ENCODE assay signal across 23 cellular contexts in the genomic region with DNA sequence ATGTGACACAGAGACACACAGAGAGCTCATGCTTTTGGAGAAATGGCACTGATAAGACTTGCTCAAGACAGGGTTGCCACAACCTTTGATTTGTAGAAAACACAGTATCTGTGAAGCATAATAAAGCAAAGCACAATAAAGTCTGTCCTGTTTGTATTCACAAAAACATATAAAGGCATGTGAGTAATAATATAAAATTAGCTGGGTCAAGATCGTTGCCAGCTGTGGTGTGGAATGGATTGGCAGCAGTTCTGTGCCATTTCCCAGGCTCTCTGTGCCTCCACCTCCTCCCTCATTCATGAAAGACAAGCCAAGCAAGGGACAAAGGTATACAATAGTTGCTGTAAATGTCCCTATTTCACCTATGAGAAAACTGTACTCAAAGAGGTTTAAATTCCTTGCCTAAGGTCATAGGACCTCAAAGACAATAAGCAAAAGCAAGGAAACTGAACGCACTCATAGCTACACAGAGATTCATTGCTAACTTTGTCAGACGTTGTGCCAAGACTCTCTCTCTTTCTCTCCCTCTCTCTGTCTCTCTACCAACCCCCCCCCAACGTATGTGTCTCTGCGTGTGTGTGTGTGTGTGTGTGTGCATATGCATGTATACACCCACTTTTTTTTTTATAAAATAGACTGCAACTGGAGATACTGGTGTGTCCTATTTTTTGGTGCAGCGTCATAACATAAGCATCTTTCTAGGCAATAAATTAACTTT. TPM values are rescaled to one million over a fixed set of nuclear protein-coding genes. Genes with fewer than 3 reads are reported as not detected.
A peak's percentile ranks its signal among the peaks of the same experiment; 100 is the strongest.
DNase-seq lines count a peak whose midpoint lies in the region; ATAC-seq, FAIRE-seq and TF ChIP-seq lines count a peak whose summit lies in the region.
"Had no signal": no experiment of that assay in that cellular context is flagged by ENCODE, and none has a peak within 500 bp of the region (broad histone marks: within the 10 kb centered on the region; RNA-seq: fewer than 3 reads in every experiment).

No MANE protein-coding gene starts in this region.

- no peaks in the 10 kb centered on the region for H3K9me3 ChIP-seq in endothelial cell of umbilical vein (replicated peaks; ENCODE audit: control insufficient read depth, insufficient read depth, low read length)
- H3K9me3 ChIP-seq in osteoblast (ENCODE audit: low read depth, low read length), result no peaks in the 10 kb centered on the region
- H3K9me3 ChIP-seq in SJCRH30 (replicated peaks), result no peaks in the 10 kb centered on the region
- H3K9me3 ChIP-seq in PC-9 (ENCODE audit: insufficient read depth, low read depth), result no peaks in the 10 kb centered on the region; the same call in 1 of the 2 replicates
- H3K9me3 ChIP-seq: suprapubic skin had no signal

- TF ChIP-seq CTCF in RWPE1 (conservative IDR thresholded peaks at IDR 0.05; ENCODE audit: low read depth), result no peak
- no peak for TF ChIP-seq CTCF in endothelial cell of umbilical vein (IDR thresholded peaks at IDR 0.05; ENCODE audit: extremely low read depth in 1 of 2, insufficient read depth in 1 of 2, low read depth in 1 of 2, low read length in 2 of 2)
- TF ChIP-seq CTCF in osteoblast (IDR thresholded peaks at IDR 0.05; ENCODE audit: extremely low read depth, low read depth, low read length), result no peak
- TF ChIP-seq CTCF in type B pancreatic cell (conservative IDR thresholded peaks at IDR 0.05), result no peak
- no peak for TF ChIP-seq CTCF in PC-9 (conservative IDR thresholded peaks at IDR 0.05)

- H3K36me3 ChIP-seq in endothelial cell of umbilical vein (ENCODE audit: control insufficient read depth in 2 of 2, extremely low read depth in 1 of 2, insufficient read depth in 2 of 2, low read length in 2 of 2), result no peaks in the 10 kb centered on the region
- no peaks in the 10 kb centered on the region for H3K36me3 ChIP-seq in osteoblast (ENCODE audit: insufficient read depth, low read length)
- no peaks in the 10 kb centered on the region for H3K36me3 ChIP-seq in SJCRH30
- H3K36me3 ChIP-seq in PC-9 (ENCODE audit: low read depth), result no peaks in the 10 kb centered on the region
- H3K36me3 ChIP-seq: neural progenitor cell, suprapubic skin had no signal

- H3K9me1 ChIP-seq in endothelial cell of umbilical vein (replicated peaks; ENCODE audit: control insufficient read depth, extremely low read depth, insufficient read depth, low read length), result no peaks in the 10 kb centered on the region

- no peaks in the 10 kb centered on the region for H3K27me3 Mint-ChIP-seq in type B pancreatic cell
- H3K27me3 Mint-ChIP-seq: activated CD4-positive, alpha-beta T cell treated with anti-CD3 and anti-CD28 coated beads for 36 hours had no signal

- dilution Hi-C loops in endothelial cell of umbilical vein (cut with MboI; ENCODE audit: extremely low pct_ligation_motif_present, low sequenced_read_pairs), result no loop called here

- TF ChIP-seq POLR2A in endothelial cell of umbilical vein (IDR thresholded peaks at IDR 0.05; ENCODE audit: low read depth, low read length), result no peak

- peaks cover 23% of the 10 kb centered on the region; the same call in 1 of the 2 replicates for H3F3A ChIP-seq in PC-9 (ENCODE audit: insufficient read depth, low read depth)

- DNase-seq in RWPE1 (ENCODE audit: low spot score) (no peak), endothelial cell of umbilical vein (ENCODE audit: low read depth, low spot score) (peak; percentile 33), osteoblast (ENCODE audit: insufficient read length, low spot score, missing footprints) (peak; percentile 92), type B pancreatic cell (ENCODE audit: extremely low spot score, unreplicated experiment) (no peak), SJCRH30 (no peak), PC-9 (no peak)
- DNase-seq: activated CD4-positive, alpha-beta T cell treated with anti-CD3 and anti-CD28 coated beads for 36 hours; activated CD8-positive, alpha-beta memory T cell treated with anti-CD3 and anti-CD28 coated beads, Interleukin-2, amount 10 ng/mL, durations not matched to agents 7 days and 5 days; activated naive CD8-positive, alpha-beta T cell treated with anti-CD3 and anti-CD28 coated beads, Interleukin-2, amount 10 ng/mL, durations not matched to agents 7 days and 5 days; AML-193; effector memory CD4-positive, alpha-beta T cell; EL; KG1; kidney; NCI-H187 treated with DMSO at 0.1 percent for 48 hours; NK-92 treated with Interleukin-12 subunit alpha and Interleukin-12 subunit beta, amount 100 ng/mL, for 24 hours; stimulated activated CD4-positive, alpha-beta T cell treated with anti-CD3 and anti-CD28 coated beads, Interleukin-12 subunit alpha, Interleukin-12 subunit beta, amount 100 ng/mL, for 4 hours; stimulated activated CD8-positive, alpha-beta memory T cell treated with anti-CD3 and anti-CD28 coated beads, Interleukin-4, amount 100 ng/mL, for 48 hours; SW 1271 had no signal

- H3K4me2 ChIP-seq in endothelial cell of umbilical vein (ENCODE audit: insufficient read depth, low read length) (no peak overlapping the region), osteoblast (ENCODE audit: insufficient read depth, low read length) (no peak overlapping the region), PC-9 (no peak overlapping the region)
- H3K4me2 ChIP-seq: neural progenitor cell had no signal

- peak overlapping the region; percentile 25 for H3K27ac Mint-ChIP-seq in type B pancreatic cell
- H3K27ac Mint-ChIP-seq: activated CD4-positive, alpha-beta T cell treated with anti-CD3 and anti-CD28 coated beads for 36 hours; activated CD8-positive, alpha-beta memory T cell treated with anti-CD3 and anti-CD28 coated beads, Interleukin-2, amount 10 ng/mL, durations not matched to agents 7 days and 5 days; activated naive CD8-positive, alpha-beta T cell treated with anti-CD3 and anti-CD28 coated beads, Interleukin-2, amount 10 ng/mL, durations not matched to agents 7 days and 5 days; activated T-helper 2 cell treated with anti-CD3 and anti-CD28 coated beads, Interferon-gamma antibody, Interleukin-2, Interleukin-4, amounts not matched to agents 10 μg/mL and 5 μg/mL and 100 μg/mL, durations not matched to agents 14 hours and 24 hours and 36 hours; neural progenitor cell had no signal

- CTCF ChIA-PET in RWPE1 (lab: Yijun Ruan, JAX) (interaction anchor here (0.5 to 1.2 kb wide), 7 partner anchors 13 to 1880 kb away, joined by 3 to 7 read pairs (median 4); no protein-coding TSS in a partner anchor), endothelial cell of umbilical vein (lab: Charles Lee) (interaction anchor here (0.6 to 2.5 kb wide), 6 partner anchors 11 to 168 kb away, joined by 3 to 9 read pairs (median 4); no protein-coding TSS in a partner anchor), PC-9 (lab: Charles Lee) (interaction anchor here (0.8 kb wide), 1 partner anchor 11 kb away, joined by 4 read pairs; no protein-coding TSS in a partner anchor)

- POLR2A ChIA-PET in RWPE1 (lab: Yijun Ruan, JAX; ENCODE audit: low non-redundant PET) (interaction anchor here (0.6 to 1.0 kb wide), 3 partner anchors 25 to 225 kb away, joined by 4 to 6 read pairs (median 6); no protein-coding TSS in a partner anchor), endothelial cell of umbilical vein (lab: Charles Lee) (no interaction called here), PC-9 (lab: Charles Lee; ENCODE audit: unreplicated experiment) (no interaction called here)

- peaks cover 2% of the 10 kb centered on the region for H3K79me2 ChIP-seq in endothelial cell of umbilical vein (ENCODE audit: control insufficient read depth, insufficient read depth, low read length)
- H3K79me2 ChIP-seq in osteoblast (ENCODE audit: insufficient read depth, low read length), result peaks cover 97% of the 10 kb centered on the region
- no peaks in the 10 kb centered on the region; the same call in 1 of the 2 replicates for H3K79me2 ChIP-seq in PC-9 (ENCODE audit: low read depth)

- peaks cover 4% of the 10 kb centered on the region for H3K36me3 Mint-ChIP-seq in type B pancreatic cell
- H3K36me3 Mint-ChIP-seq: activated CD8-positive, alpha-beta memory T cell treated with anti-CD3 and anti-CD28 coated beads, Interleukin-2, amount 10 ng/mL, durations not matched to agents 7 days and 5 days; activated naive CD8-positive, alpha-beta T cell treated with anti-CD3 and anti-CD28 coated beads, Interleukin-2, amount 10 ng/mL, durations not matched to agents 7 days and 5 days had no signal

- H3K27ac ChIP-seq in RWPE1, result peak overlapping the region; percentile 96; the same call in 1 of the 2 replicates
- no peak overlapping the region for H3K27ac ChIP-seq in endothelial cell of umbilical vein (ENCODE audit: insufficient read depth, low read depth, low read length)
- peak overlapping the region; percentile 36 for H3K27ac ChIP-seq in osteoblast (ENCODE audit: low read depth, low read length)
- H3K27ac ChIP-seq in SJCRH30, result no peak overlapping the region
- no peak overlapping the region for H3K27ac ChIP-seq in PC-9
- H3K27ac ChIP-seq: neural progenitor cell, suprapubic skin had no signal

- intact Hi-C loops in endothelial cell of umbilical vein (cut with micrococcal nuclease) (no loop called here), PC-9 (cut with micrococcal nuclease; ENCODE audit: unreplicated experiment) (loop anchor here (5.0 kb wide), 1 partner anchor 41 kb away; no protein-coding TSS in a partner anchor)

- ATAC-seq in GM18858 (IDR thresholded peaks at IDR 0.05; ENCODE audit: unreplicated experiment), result no peak
- ATAC-seq: activated CD4-positive, alpha-beta T cell treated with anti-CD3 and anti-CD28 coated beads for 36 hours; activated CD8-positive, alpha-beta memory T cell treated with anti-CD3 and anti-CD28 coated beads, Interleukin-2, amount 10 ng/mL, durations not matched to agents 7 days and 5 days had no signal

- H3K9me3 Mint-ChIP-seq in type B pancreatic cell, result no peaks in the 10 kb centered on the region
- H3K9me3 Mint-ChIP-seq: activated naive CD8-positive, alpha-beta T cell treated with anti-CD3 and anti-CD28 coated beads, Interleukin-2, amount 10 ng/mL, durations not matched to agents 7 days and 5 days; activated T-helper 2 cell treated with anti-CD3 and anti-CD28 coated beads, Interferon-gamma antibody, Interleukin-2, Interleukin-4, amounts not matched to agents 10 μg/mL and 5 μg/mL and 100 μg/mL, durations not matched to agents 14 hours and 24 hours and 36 hours; neural progenitor cell had no signal

- FAIRE-seq in endothelial cell of umbilical vein (lab: Jason Lieb, UNC), result no peak
- FAIRE-seq: kidney had no signal

- no peak overlapping the region for H3K4me3 ChIP-seq in endothelial cell of umbilical vein (replicated peaks in 1 of 3; ENCODE audit: insufficient read depth in 1 of 3, low read depth in 1 of 3, low read length in 3 of 3)
- no peak overlapping the region for H3K4me3 ChIP-seq in osteoblast (ENCODE audit: insufficient read depth, low read length)
- H3K4me3 ChIP-seq in SJCRH30, result no peak overlapping the region
- H3K4me3 ChIP-seq in PC-9, result no peak overlapping the region
- H3K4me3 ChIP-seq: neural progenitor cell, suprapubic skin had no signal

- H3K4me3 Mint-ChIP-seq in type B pancreatic cell, result no peak overlapping the region
- H3K4me3 Mint-ChIP-seq: activated CD4-positive, alpha-beta T cell treated with anti-CD3 and anti-CD28 coated beads for 36 hours; activated CD8-positive, alpha-beta memory T cell treated with anti-CD3 and anti-CD28 coated beads, Interleukin-2, amount 10 ng/mL, durations not matched to agents 7 days and 5 days; activated naive CD8-positive, alpha-beta T cell treated with anti-CD3 and anti-CD28 coated beads, Interleukin-2, amount 10 ng/mL, durations not matched to agents 7 days and 5 days; neural progenitor cell had no signal

- H3K27me3 ChIP-seq in endothelial cell of umbilical vein (ENCODE audit: control insufficient read depth in 2 of 2, insufficient read depth in 2 of 2, low read length in 2 of 2) (no peaks in the 10 kb centered on the region), osteoblast (ENCODE audit: insufficient read depth, low read length) (no peaks in the 10 kb centered on the region), SJCRH30 (no peaks in the 10 kb centered on the region), PC-9 (ENCODE audit: insufficient read depth, low read depth) (no peaks in the 10 kb centered on the region)
- H3K27me3 ChIP-seq: neural progenitor cell, suprapubic skin had no signal

- H3K9ac ChIP-seq in endothelial cell of umbilical vein (replicated peaks; ENCODE audit: extremely low read depth, insufficient read depth, low read length), result no peak overlapping the region
- H3K9ac ChIP-seq: neural progenitor cell had no signal

- H2AFZ ChIP-seq in endothelial cell of umbilical vein (ENCODE audit: low read depth, low read length), result no peak overlapping the region
- no peak overlapping the region for H2AFZ ChIP-seq in osteoblast (ENCODE audit: low read length)
- H2AFZ ChIP-seq in PC-9, result no peak overlapping the region
- H2AFZ ChIP-seq: neural progenitor cell had no signal

- H4K20me1 ChIP-seq in endothelial cell of umbilical vein (replicated peaks; ENCODE audit: control insufficient read depth, extremely low read depth, insufficient read depth, low read length), result no peaks in the 10 kb centered on the region
- peaks cover 69% of the 10 kb centered on the region for H4K20me1 ChIP-seq in osteoblast (ENCODE audit: insufficient read depth, low read length)
- no peaks in the 10 kb centered on the region for H4K20me1 ChIP-seq in PC-9 (ENCODE audit: insufficient read depth)

- H3K4me1 ChIP-seq in endothelial cell of umbilical vein (ENCODE audit: control insufficient read depth, extremely low read depth, insufficient read depth, low read length) (peaks cover 12% of the 10 kb centered on the region), osteoblast (ENCODE audit: insufficient read depth, low read length) (peaks cover 31% of the 10 kb centered on the region), SJCRH30 (peaks cover 22% of the 10 kb centered on the region), PC-9 (replicated peaks; ENCODE audit: insufficient read depth) (peaks cover 29% of the 10 kb centered on the region)

- no peaks in the 10 kb centered on the region for H3K9me2 ChIP-seq in PC-9 (ENCODE audit: insufficient read depth)

- peaks cover 42% of the 10 kb centered on the region for H3K4me1 Mint-ChIP-seq in type B pancreatic cell (ENCODE audit: unreplicated experiment)
- H3K4me1 Mint-ChIP-seq: activated CD4-positive, alpha-beta T cell treated with anti-CD3 and anti-CD28 coated beads for 36 hours; activated CD8-positive, alpha-beta memory T cell treated with anti-CD3 and anti-CD28 coated beads, Interleukin-2, amount 10 ng/mL, durations not matched to agents 7 days and 5 days; activated naive CD8-positive, alpha-beta T cell treated with anti-CD3 and anti-CD28 coated beads, Interleukin-2, amount 10 ng/mL, durations not matched to agents 7 days and 5 days had no signal

- no TSS peak for BruUV-seq in endothelial cell of umbilical vein (replicated peaks; lab: Mats Ljungman, UMichigan)
- BruUV-seq in PC-9 (replicated peaks; lab: Mats Ljungman, UMichigan), result no TSS peak

RNA-seq across cellular contexts. Expression of a gene that starts 31.8 kb away (rescaled TPM):
- total RNA-seq in endothelial cell of umbilical vein, result 10.0 and 11.5 TPM in 2 replicates
- polyA plus RNA-seq in endothelial cell of umbilical vein, result 5.5 and 6.0 TPM in 2 replicates
- 5.4 and 5.5 TPM in 2 replicates for polyA plus RNA-seq in endothelial cell of umbilical vein (2011; cell fraction: cytosol; rRNA removed)
- polyA plus RNA-seq in endothelial cell of umbilical vein (2011; cell fraction: nucleus; rRNA removed), result 4.6 TPM in 2 replicates
- 6.2 and 6.4 TPM in 2 replicates for polyA plus RNA-seq in endothelial cell of umbilical vein (2012)
- polyA minus RNA-seq in endothelial cell of umbilical vein, result 11.7 and 12.7 TPM in 2 replicates
- polyA minus RNA-seq in endothelial cell of umbilical vein (2011; cell fraction: cytosol; rRNA and poly(A)+ RNA removed), result 10.8 TPM
- 4.2 and 4.7 TPM in 2 replicates for polyA minus RNA-seq in endothelial cell of umbilical vein (2011; cell fraction: nucleus; rRNA and poly(A)+ RNA removed)
- total RNA-seq in osteoblast, result 39.5 and 43.1 TPM in 2 replicates
- total RNA-seq in type B pancreatic cell (ENCODE audit: low replicate concordance), result 11.8 and 21.7 TPM in 2 replicates
- 10.1 and 10.4 TPM in 2 replicates for total RNA-seq in SJCRH30 (2014; rRNA removed; shearing (Covaris generic))
- 21.3 and 23.3 TPM in 2 replicates for total RNA-seq in PC-9 (2021)
- total RNA-seq: activated naive CD8-positive, alpha-beta T cell treated with anti-CD3 and anti-CD28 coated beads, Interleukin-2, amount 10 ng/mL, durations not matched to agents 7 days and 5 days had no signal

Comparison
In these comparisons a context has a peak if more than half of its experiments do, and no peak if none do; other contexts are left out.
1. DNase-seq: peak in endothelial cell of umbilical vein (single experiment) and osteoblast (single experiment); none in RWPE1 (single experiment), type B pancreatic cell (single experiment), SJCRH30 (0 of 2) and PC-9 (0 of 2).
2. H3K27ac ChIP-seq: peak in RWPE1 (single experiment) and osteoblast (single experiment); none in endothelial cell of umbilical vein (single experiment), SJCRH30 (single experiment) and PC-9 (single experiment).